ENCODE assay signal across 8 cellular contexts in genomic region chr7:154913645-154914579, GRCh38.
A peak's percentile ranks its signal among the peaks of the same experiment; 100 is the strongest.
DNase-seq lines count a peak whose midpoint lies in the region; ATAC-seq and TF ChIP-seq lines count a peak whose summit lies in the region.

No MANE protein-coding gene starts in this region.

- H4K20me1 ChIP-seq in GM23338 (replicated peaks; ENCODE audit: insufficient read depth) (no peaks in the 10 kb centered on the region), KMS-11 (ENCODE audit: insufficient read depth) (no peaks in the 10 kb centered on the region)

- H3K9me2 ChIP-seq in GM23338 (ENCODE audit: insufficient read depth), result no peaks in the 10 kb centered on the region

- no peak overlapping the region for H3K9ac ChIP-seq in KMS-11
- H3K9ac ChIP-seq in parathyroid adenoma, result no peak overlapping the region

- ATAC-seq in GM23338, result peak; percentile 93
- ATAC-seq in SK-N-SH treated with all-trans-retinoic acid at 6 μM for 48 hours, result peak; percentile 97
- peak; percentile 98 for ATAC-seq in Right ventricle myocardium superior (ENCODE audit: poor library complexity)

- DNase-seq in GM04503 (ENCODE audit: low read depth) (peak; percentile 5), GM23338 (ENCODE audit: low spot score) (peak; percentile 94), Right ventricle myocardium superior (peak; percentile 94), tibial artery (peak; percentile 85 to 86)

- TF ChIP-seq CTCF in GM23338 (conservative IDR thresholded peaks at IDR 0.05; ENCODE audit: low read depth in 2 of 2), result peak; percentile 83 to 84
- TF ChIP-seq CTCF in KMS-11 (conservative IDR thresholded peaks at IDR 0.05; ENCODE audit: low read depth, low read length), result peak; percentile 91
- peak; percentile 94 for TF ChIP-seq CTCF in parathyroid adenoma (IDR thresholded peaks at IDR 0.05)
- peak; percentile 73 to 94 for TF ChIP-seq CTCF in tibial artery (IDR thresholded peaks at IDR 0.05)

- H3K9me3 Mint-ChIP-seq in GM23338, result peaks cover 23% of the 10 kb centered on the region
- no peaks in the 10 kb centered on the region for H3K9me3 Mint-ChIP-seq in activated naive CD8-positive, alpha-beta T cell (ENCODE audit: low read depth)

- no peaks in the 10 kb centered on the region for H3F3A ChIP-seq in GM23338 (replicated peaks; ENCODE audit: low read depth)

- peaks cover 22% of the 10 kb centered on the region for H3K27me3 Mint-ChIP-seq in GM23338 (ENCODE audit: insufficient read depth, low read depth, poor library complexity)
- H3K27me3 Mint-ChIP-seq in activated naive CD8-positive, alpha-beta T cell, result peaks cover 3% of the 10 kb centered on the region

- H3K27ac ChIP-seq in GM23338 (ENCODE audit: low read depth) (no peak overlapping the region), KMS-11 (no peak overlapping the region), parathyroid adenoma (no peak overlapping the region), tibial artery (no peak overlapping the region)

- peaks cover 2% of the 10 kb centered on the region; the same call in 1 of the 2 replicates for H3K4me1 ChIP-seq in GM23338 (ENCODE audit: insufficient read depth)
- no peaks in the 10 kb centered on the region for H3K4me1 ChIP-seq in KMS-11 (ENCODE audit: low read depth, poor library complexity, severe bottlenecking)
- peaks cover 28% of the 10 kb centered on the region for H3K4me1 ChIP-seq in parathyroid adenoma
- H3K4me1 ChIP-seq in tibial artery, result peaks cover 0 to 10% (median 4%) of the 10 kb centered on the region in 4 donors

- H3K4me3 ChIP-seq in GM23338, result peak overlapping the region; percentile 56
- H3K4me3 ChIP-seq in KMS-11 (IDR thresholded peaks at IDR 0.05; ENCODE audit: insufficient read depth, low read depth, low read length), result no peak overlapping the region
- no peak overlapping the region for H3K4me3 ChIP-seq in parathyroid adenoma (ENCODE audit: low read depth, low read length)
- peak overlapping the region; percentile 33 to 35 for H3K4me3 ChIP-seq in tibial artery

- H3K36me3 Mint-ChIP-seq in GM23338 (ENCODE audit: low read depth), result peaks cover 7% of the 10 kb centered on the region; the same call in 1 of the 3 replicates
- no peaks in the 10 kb centered on the region for H3K36me3 Mint-ChIP-seq in activated naive CD8-positive, alpha-beta T cell

- H3K36me3 ChIP-seq in GM23338 (ENCODE audit: insufficient read depth) (no peaks in the 10 kb centered on the region), KMS-11 (ENCODE audit: insufficient read depth) (no peaks in the 10 kb centered on the region), parathyroid adenoma (ENCODE audit: control insufficient read depth, insufficient read depth, low read length) (no peaks in the 10 kb centered on the region), tibial artery (no peaks in the 10 kb centered on the region)

- intact Hi-C loops in Right ventricle myocardium superior (cut with DNase I) (no loop called here), tibial artery (cut with DNase I; ENCODE audit: low total_unique reads) (no loop called here)

- peaks cover 7% of the 10 kb centered on the region; the same call in 2 of the 3 replicates for H3K4me1 Mint-ChIP-seq in GM23338
- peaks cover 3% of the 10 kb centered on the region for H3K4me1 Mint-ChIP-seq in activated naive CD8-positive, alpha-beta T cell (ENCODE audit: low read depth)

- H3K79me2 ChIP-seq in GM23338 (replicated peaks; ENCODE audit: insufficient read depth), result no peaks in the 10 kb centered on the region
- no peaks in the 10 kb centered on the region for H3K79me2 ChIP-seq in KMS-11 (ENCODE audit: insufficient read depth, low read depth)
- no peaks in the 10 kb centered on the region for H3K79me2 ChIP-seq in parathyroid adenoma

- peak overlapping the region; percentile 73 for H3K4me3 Mint-ChIP-seq in GM23338
- peak overlapping the region; percentile 87 for H3K4me3 Mint-ChIP-seq in activated naive CD8-positive, alpha-beta T cell

- no peaks in the 10 kb centered on the region for H3K9me3 ChIP-seq in parathyroid adenoma (ENCODE audit: control insufficient read depth, low read length)
- peaks cover 0 to 7% (median 0%) of the 10 kb centered on the region in 3 donors for H3K9me3 ChIP-seq in tibial artery

- peak overlapping the region; percentile 86 for H3K4me2 ChIP-seq in GM23338
- H3K4me2 ChIP-seq in KMS-11, result no peak overlapping the region
- no peak overlapping the region for H3K4me2 ChIP-seq in parathyroid adenoma (ENCODE audit: low read length)

- no peak overlapping the region for H3K27ac Mint-ChIP-seq in GM23338
- no peak overlapping the region for H3K27ac Mint-ChIP-seq in activated naive CD8-positive, alpha-beta T cell

- H2AFZ ChIP-seq in GM23338 (peak overlapping the region; percentile 93), KMS-11 (ENCODE audit: low read depth) (no peak overlapping the region), parathyroid adenoma (peak overlapping the region; percentile 97)

- H3K27me3 ChIP-seq in GM23338 (ENCODE audit: insufficient read depth) (peaks cover 14% of the 10 kb centered on the region; the same call in 1 of the 2 replicates), KMS-11 (ENCODE audit: insufficient read depth, low read depth) (no peaks in the 10 kb centered on the region; the same call in 1 of the 2 replicates), parathyroid adenoma (ENCODE audit: control insufficient read depth, insufficient read depth, low read length) (no peaks in the 10 kb centered on the region), tibial artery (peaks cover 0 to 49% of the 10 kb centered on the region in 2 donors)

TF ChIP-seq in GM23338, 12 proteins besides CTCF, POLR2A, EP300 and RAD21 (continues in another document):
- TF ChIP-seq POLR2AphosphoS5 (IDR thresholded peaks at IDR 0.05; ENCODE audit: low read depth) (no peak), REST (IDR thresholded peaks at IDR 0.05; ENCODE audit: unreplicated experiment) (no peak)

TF ChIP-seq in SK-N-SH treated with all-trans-retinoic acid at 6 μM for 48 hours, 23 proteins besides CTCF, POLR2A, EP300 and RAD21:
- TF ChIP-seq CSDC2 (CRISPR knock-in tag; IDR thresholded peaks at IDR 0.05) (no peak), ZNF565 (CRISPR knock-in tag; conservative IDR thresholded peaks at IDR 0.05; ENCODE audit: low read depth) (no peak), RARB (CRISPR knock-in tag; IDR thresholded peaks at IDR 0.05) (no peak), PPARA (CRISPR knock-in tag; IDR thresholded peaks at IDR 0.05; ENCODE audit: borderline replicate concordance) (no peak), OSR1 (CRISPR knock-in tag; IDR thresholded peaks at IDR 0.05) (no peak), SNAI2 (CRISPR knock-in tag; IDR thresholded peaks at IDR 0.05) (no peak), PATZ1 (CRISPR knock-in tag; IDR thresholded peaks at IDR 0.05; ENCODE audit: borderline replicate concordance) (no peak), ESRRG (CRISPR knock-in tag; IDR thresholded peaks at IDR 0.05) (no peak), ISL1 (CRISPR knock-in tag; IDR thresholded peaks at IDR 0.05) (no peak), POU6F1 (CRISPR knock-in tag; IDR thresholded peaks at IDR 0.05; ENCODE audit: borderline replicate concordance, low read depth) (no peak), ZNF8 (CRISPR knock-in tag; IDR thresholded peaks at IDR 0.05) (no peak), ZNF70 (CRISPR knock-in tag; IDR thresholded peaks at IDR 0.05) (no peak)
TF ChIP-seq in SK-N-SH treated with all-trans-retinoic acid at 6 μM for 48 hours: peak in this region for 0.

Comparison
In these comparisons a context has a peak if more than half of its experiments do, and no peak if none do; other contexts are left out.
1. DNase-seq: peak in every context shown above with its lines; median percentile 94 in GM23338; 94 in Right ventricle myocardium superior; 86 in tibial artery; 5 in GM04503.
2. H3K4me3 ChIP-seq: peak in GM23338 (single experiment) and tibial artery (2 of 2); none in KMS-11 (single experiment) and parathyroid adenoma (single experiment).
3. Peak in every context shown above with its lines, with median percentiles within 50 percentile points of each other: ATAC-seq and CTCF ChIP-seq.